ENCODE assay signal across 17 cellular contexts in genomic region chrX:106608016-106608415, GRCh38. TPM values are rescaled to one million over a fixed set of nuclear protein-coding genes. Genes with fewer than 3 reads are reported as not detected.
DNase-seq lines count a peak whose midpoint lies in the region; ATAC-seq lines count a peak whose summit lies in the region.
"Had no signal": no experiment of that assay in that cellular context is flagged by ENCODE, and none has a peak within 500 bp of the region (broad histone marks: within the 10 kb centered on the region; RNA-seq: fewer than 3 reads in every experiment).

No MANE protein-coding gene starts in this region.

- no peak overlapping the region for H3K4me3 Mint-ChIP-seq in activated CD4-positive, alpha-beta T cell treated with anti-CD3 and anti-CD28 coated beads for 36 hours
- H3K4me3 Mint-ChIP-seq in naive thymus-derived CD4-positive, alpha-beta T cell: no peak overlapping the region

- no peaks in the 10 kb centered on the region for H3K27me3 Mint-ChIP-seq in activated CD4-positive, alpha-beta T cell treated with anti-CD3 and anti-CD28 coated beads for 36 hours
- peaks cover 0 to 4% (median 0%) of the 10 kb centered on the region in 5 donors for H3K27me3 Mint-ChIP-seq in naive thymus-derived CD4-positive, alpha-beta T cell

- H3K36me3 ChIP-seq in naive thymus-derived CD4-positive, alpha-beta T cell (ENCODE audit: control insufficient read depth in 2 of 3, insufficient read depth in 3 of 3, low read length in 3 of 3): no peaks in the 10 kb centered on the region
- H3K36me3 ChIP-seq: MG63, upper lobe of left lung had no signal

- CTCF ChIA-PET in activated CD4-positive, alpha-beta T cell treated with anti-CD3 and anti-CD28 coated beads for 36 hours (lab: Charles Lee): no interaction called here
- CTCF ChIA-PET in naive thymus-derived CD4-positive, alpha-beta T cell (lab: Charles Lee): no interaction called here

- ATAC-seq in activated CD4-positive, alpha-beta T cell treated with anti-CD3 and anti-CD28 coated beads for 36 hours: no peak
- peak; percentile 42 for ATAC-seq in naive thymus-derived CD4-positive, alpha-beta T cell
- no peak for ATAC-seq in HG02870 (IDR thresholded peaks at IDR 0.05; ENCODE audit: unreplicated experiment)
- ATAC-seq: body of pancreas, GM12878, mucosa of descending colon, Right ventricle myocardium inferior had no signal

- no peaks in the 10 kb centered on the region for H3K9me3 ChIP-seq in naive thymus-derived CD4-positive, alpha-beta T cell (ENCODE audit: control insufficient read depth in 2 of 3, low read length in 3 of 3)
- H3K9me3 ChIP-seq: body of pancreas, MG63, mucosa of descending colon, upper lobe of left lung had no signal

- H3K9me3 Mint-ChIP-seq in activated CD4-positive, alpha-beta T cell treated with anti-CD3 and anti-CD28 coated beads for 36 hours (ENCODE audit: low read depth): no peaks in the 10 kb centered on the region
- H3K9me3 Mint-ChIP-seq in naive thymus-derived CD4-positive, alpha-beta T cell: peaks cover 0 to 3% (median 0%) of the 10 kb centered on the region in 11 donors

- peak; percentile 24 for DNase-seq in activated CD4-positive, alpha-beta T cell treated with anti-CD3 and anti-CD28 coated beads for 36 hours
- DNase-seq in activated CD4-positive, alpha-beta T cell treated with anti-CD3 and anti-CD28 coated beads for 1 hour: no peak
- peak; percentile 66 to 94 (median 68) for DNase-seq in NCI-H1417 (lab: John Stamatoyannopoulos, UW)
- peak; percentile 7 for DNase-seq in activated CD4-positive, alpha-beta T cell treated with anti-CD3 and anti-CD28 coated beads for 48 hours
- peak in 7 of 9 donors; percentile 4 to 38 (median 25) for DNase-seq in naive thymus-derived CD4-positive, alpha-beta T cell
- DNase-seq in dermis blood vessel endothelial cell: no peak
- no peak for DNase-seq in MV-4-11 (lab: John Stamatoyannopoulos, UW)
- DNase-seq: effector CD8-positive, alpha-beta T cell; GOT3; MG63; mucosa of descending colon had no signal

- peaks cover 0 to 3% of the 10 kb centered on the region in 2 donors for H3K4me1 ChIP-seq in naive thymus-derived CD4-positive, alpha-beta T cell (ENCODE audit: control insufficient read depth in 2 of 2, insufficient read depth in 2 of 2, low read length in 2 of 2)
- H3K4me1 ChIP-seq: body of pancreas, upper lobe of left lung had no signal

- peaks cover 10% of the 10 kb centered on the region for H3K4me1 Mint-ChIP-seq in activated CD4-positive, alpha-beta T cell treated with anti-CD3 and anti-CD28 coated beads for 36 hours
- peaks cover 6 to 19% (median 16%) of the 10 kb centered on the region in 7 donors for H3K4me1 Mint-ChIP-seq in naive thymus-derived CD4-positive, alpha-beta T cell

- H3K27me3 ChIP-seq in naive thymus-derived CD4-positive, alpha-beta T cell (ENCODE audit: control insufficient read depth in 2 of 2, insufficient read depth in 2 of 2, low read length in 2 of 2): no peaks in the 10 kb centered on the region
- H3K27me3 ChIP-seq: body of pancreas, MG63, upper lobe of left lung had no signal

- no peak overlapping the region for H3K27ac Mint-ChIP-seq in activated CD4-positive, alpha-beta T cell treated with anti-CD3 and anti-CD28 coated beads for 36 hours
- peak overlapping the region in 4 of 9 donors; percentile 3 to 23 (median 18) for H3K27ac Mint-ChIP-seq in naive thymus-derived CD4-positive, alpha-beta T cell

- intact Hi-C loops in activated CD4-positive, alpha-beta T cell treated with anti-CD3 and anti-CD28 coated beads for 36 hours (cut with DNase I, micrococcal nuclease): no loop called here
- intact Hi-C loops in naive thymus-derived CD4-positive, alpha-beta T cell (cut with micrococcal nuclease): no loop called here

- POLR2A ChIA-PET in activated CD4-positive, alpha-beta T cell treated with anti-CD3 and anti-CD28 coated beads for 36 hours (lab: Charles Lee): no interaction called here
- POLR2A ChIA-PET in naive thymus-derived CD4-positive, alpha-beta T cell (lab: Charles Lee): no interaction called here

- no peaks in the 10 kb centered on the region for H3K36me3 Mint-ChIP-seq in activated CD4-positive, alpha-beta T cell treated with anti-CD3 and anti-CD28 coated beads for 36 hours (ENCODE audit: low read depth)
- no peaks in the 10 kb centered on the region for H3K36me3 Mint-ChIP-seq in naive thymus-derived CD4-positive, alpha-beta T cell

- H3K4me3 ChIP-seq in naive thymus-derived CD4-positive, alpha-beta T cell (ENCODE audit: low read length): no peak overlapping the region
- H3K4me3 ChIP-seq: body of pancreas, GM12878, MG63, mucosa of descending colon, upper lobe of left lung had no signal

- no peak overlapping the region for H3K27ac ChIP-seq in naive thymus-derived CD4-positive, alpha-beta T cell (ENCODE audit: low read depth, low read length)
- H3K27ac ChIP-seq: body of pancreas, upper lobe of left lung had no signal

RNA-seq across cellular contexts. Expression of gene RADX, which starts 3.8 kb away (rescaled TPM):
- 10 to 100 TPM in 1 of 2 experiments, 1 to 10 TPM in 1; 9.3 to 14.7 TPM for total RNA-seq in activated CD4-positive, alpha-beta T cell treated with anti-CD3 and anti-CD28 coated beads for 36 hours
- 10 to 100 TPM in 4 of 5 experiments, 1 to 10 TPM in 1; 8.0 to 12.7 (median 12.0) TPM for total RNA-seq in naive thymus-derived CD4-positive, alpha-beta T cell
- polyA plus RNA-seq in naive thymus-derived CD4-positive, alpha-beta T cell: 1 to 10 TPM; 2.4 to 3.1 TPM
- total RNA-seq in dermis blood vessel endothelial cell: under 0.01 and 0.14 TPM in 2 replicates
- total RNA-seq: HT-29 had no signal

Comparison
In these comparisons a context has a peak if more than half of its experiments do, and no peak if none do; other contexts are left out.
1. DNase-seq: peak in activated CD4-positive, alpha-beta T cell treated with anti-CD3 and anti-CD28 coated beads for 36 hours (single experiment), NCI-H1417 (3 of 3), activated CD4-positive, alpha-beta T cell treated with anti-CD3 and anti-CD28 coated beads for 48 hours (single experiment) and naive thymus-derived CD4-positive, alpha-beta T cell (7 of 9); none in activated CD4-positive, alpha-beta T cell treated with anti-CD3 and anti-CD28 coated beads for 1 hour (single experiment), dermis blood vessel endothelial cell (single experiment) and MV-4-11 (single experiment).